29 cellular contexts compared by ENCODE assay signal in the genomic region with DNA sequence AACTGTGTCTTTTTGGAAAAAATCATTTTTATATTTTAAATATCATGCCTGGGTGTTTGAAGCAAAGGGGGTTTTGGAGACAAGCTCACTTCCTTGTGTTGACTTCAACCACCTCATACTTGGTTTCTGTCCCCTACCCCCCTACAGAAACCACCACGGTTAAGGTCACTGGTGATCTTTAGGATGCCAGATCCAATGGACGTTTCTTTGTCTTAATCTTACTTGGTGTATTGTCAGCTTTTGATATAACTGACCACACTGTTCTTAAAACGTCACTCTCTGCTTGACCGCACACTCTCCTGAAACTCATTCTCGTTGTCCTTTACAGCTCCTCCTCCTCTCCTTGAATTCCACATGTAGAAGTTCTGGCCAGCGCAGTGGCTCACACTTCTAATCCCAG. TPM values are rescaled to one million over a fixed set of nuclear protein-coding genes. Genes with fewer than 3 reads are reported as not detected.
DNase-seq lines count a peak whose midpoint lies in the region; ATAC-seq and TF ChIP-seq lines count a peak whose summit lies in the region.
"Had no signal": no experiment of that assay in that cellular context is flagged by ENCODE, and none has a peak within 500 bp of the region (broad histone marks: within the 10 kb centered on the region; RNA-seq: fewer than 3 reads in every experiment).

No MANE protein-coding gene starts in this region.

- no peak for TF ChIP-seq CTCF in OCI-LY7 (conservative IDR thresholded peaks at IDR 0.05; ENCODE audit: low read length)
- no peak for TF ChIP-seq CTCF in lower lobe of right lung (IDR thresholded peaks at IDR 0.05)

- H3K4me1 ChIP-seq in OCI-LY7 (ENCODE audit: insufficient read depth, low read length, poor library complexity, severe bottlenecking) (peaks cover 35% of the 10 kb centered on the region), lower lobe of right lung (peaks cover 14% of the 10 kb centered on the region)
- H3K4me1 ChIP-seq: gastrocnemius medialis, psoas muscle, vagina had no signal

- H3K9me2 ChIP-seq in OCI-LY7 (ENCODE audit: insufficient read depth, low read length): no peaks in the 10 kb centered on the region

- H3K4me2 ChIP-seq in OCI-LY7 (ENCODE audit: low read length): no peak overlapping the region

- H3K79me2 ChIP-seq in OCI-LY7 (ENCODE audit: insufficient read depth, low read depth, low read length): no peaks in the 10 kb centered on the region

- H3K9me3 ChIP-seq in OCI-LY7 (ENCODE audit: low read length): peaks cover 9% of the 10 kb centered on the region; the same call in 1 of the 2 replicates
- H3K9me3 ChIP-seq in lower lobe of right lung: no peaks in the 10 kb centered on the region
- H3K9me3 ChIP-seq: gastrocnemius medialis, thoracic aorta, vagina had no signal

- H3K36me3 ChIP-seq in OCI-LY7 (ENCODE audit: insufficient read depth, low read length) (no peaks in the 10 kb centered on the region; the same call in 1 of the 2 replicates), lower lobe of right lung (no peaks in the 10 kb centered on the region)
- H3K36me3 ChIP-seq: gastrocnemius medialis, thoracic aorta, vagina had no signal

- intact Hi-C loops in OCI-LY7 (cut with micrococcal nuclease; ENCODE audit: unreplicated experiment) (no loop called here), lower lobe of right lung (cut with DNase I) (no loop called here)

- H3K4me3 Mint-ChIP-seq in stimulated activated naive B cell treated with anti-CD40 and anti-IgM and Interleukin-4, amounts not matched to agents 10 μg/mL and 1 μg/mL and 100 μg/mL, for 72 hours: peak overlapping the region in 1 of 2 donors; percentile 60
- H3K4me3 Mint-ChIP-seq: activated naive CD8-positive, alpha-beta T cell treated with anti-CD3 and anti-CD28 coated beads, Interleukin-2, amount 10 ng/mL, durations not matched to agents 7 days and 5 days had no signal

- H3K27ac ChIP-seq in OCI-LY7 (ENCODE audit: low read depth, low read length, poor library complexity, severe bottlenecking) (no peak overlapping the region), lower lobe of right lung (no peak overlapping the region)
- H3K27ac ChIP-seq: gastrocnemius medialis, psoas muscle, SK-N-MC, thoracic aorta, vagina had no signal

- no peaks in the 10 kb centered on the region for H3K27me3 Mint-ChIP-seq in stimulated activated naive B cell treated with anti-CD40 and anti-IgM and Interleukin-4, amounts not matched to agents 10 μg/mL and 1 μg/mL and 100 μg/mL, for 72 hours

- peaks cover 38 to 78% of the 10 kb centered on the region in 2 donors for H3K4me1 Mint-ChIP-seq in stimulated activated naive B cell treated with anti-CD40 and anti-IgM and Interleukin-4, amounts not matched to agents 10 μg/mL and 1 μg/mL and 100 μg/mL, for 72 hours
- H3K4me1 Mint-ChIP-seq: activated naive CD8-positive, alpha-beta T cell treated with anti-CD3 and anti-CD28 coated beads, Interleukin-2, amount 10 ng/mL, durations not matched to agents 7 days and 5 days had no signal

- DNase-seq in OCI-LY7 (ENCODE audit: low spot score): no peak
- DNase-seq in stimulated activated naive B cell treated with anti-CD40 and anti-IgM and Interleukin-4, amounts not matched to agents 10 μg/mL and 1 μg/mL and 100 μg/mL, for 72 hours: peak; percentile 62
- no peak for DNase-seq in lower lobe of right lung
- no peak for DNase-seq in cerebellar cortex (ENCODE audit: low spot score)
- DNase-seq in UCSD-AML1 (lab: John Stamatoyannopoulos, UW; ENCODE audit: unreplicated experiment): no peak
- no peak for DNase-seq in RPMI8226
- DNase-seq: activated CD4-positive, alpha-beta T cell treated with anti-CD3 and anti-CD28 coated beads for 1 hour; activated naive CD8-positive, alpha-beta T cell treated with anti-CD3 and anti-CD28 coated beads, Interleukin-2, amount 10 ng/mL, durations not matched to agents 7 days and 5 days; activated T-cell treated with anti-CD3 and anti-CD28 coated beads for 4 hours; C1 segment of cervical spinal cord; COR-L47; DMS79; gastrocnemius medialis; GF-D8; hippocampal formation; MV-4-11; NCI-H1436 treated with DMSO at 0.1 percent for 48 hours; NCI-H774; OCI-M1; psoas muscle; stimulated activated CD4-positive, alpha-beta T cell treated with anti-CD3 and anti-CD28 coated beads, Interleukin-15, amount 100 ng/mL, for 24 hours; stimulated activated naive CD8-positive, alpha-beta T cell treated with anti-CD3 and anti-CD28 coated beads, Interleukin-15, Interleukin-2, amounts not matched to agents 100 U/mL and 50 U/mL, for 24 hours had no signal

- no peaks in the 10 kb centered on the region for H3K9me3 Mint-ChIP-seq in stimulated activated naive B cell treated with anti-CD40 and anti-IgM and Interleukin-4, amounts not matched to agents 10 μg/mL and 1 μg/mL and 100 μg/mL, for 72 hours

- H3K36me3 Mint-ChIP-seq in stimulated activated naive B cell treated with anti-CD40 and anti-IgM and Interleukin-4, amounts not matched to agents 10 μg/mL and 1 μg/mL and 100 μg/mL, for 72 hours: peaks cover 0 to 8% of the 10 kb centered on the region in 2 donors
- H3K36me3 Mint-ChIP-seq: activated naive CD8-positive, alpha-beta T cell treated with anti-CD3 and anti-CD28 coated beads, Interleukin-2, amount 10 ng/mL, durations not matched to agents 7 days and 5 days had no signal

- H4K20me1 ChIP-seq in OCI-LY7 (ENCODE audit: insufficient read depth, low read length): no peaks in the 10 kb centered on the region

- POLR2A ChIA-PET in OCI-LY7 (lab: Charles Lee): interaction anchor here (0.6 to 2.0 kb wide), 11 partner anchors 9 to 108 kb away, joined by 3 to 28 read pairs (median 3); no protein-coding TSS in a partner anchor

- H3K27me3 ChIP-seq in lower lobe of right lung (ENCODE audit: low read depth): no peaks in the 10 kb centered on the region
- H3K27me3 ChIP-seq: gastrocnemius medialis, vagina had no signal

- CTCF ChIA-PET in OCI-LY7 (lab: Charles Lee; ENCODE audit: unreplicated experiment): no interaction called here

- peak; percentile 82 for ATAC-seq in GM18511 (IDR thresholded peaks at IDR 0.05; ENCODE audit: unreplicated experiment)
- peak; percentile 58 for ATAC-seq in GM21447 (IDR thresholded peaks at IDR 0.05; ENCODE audit: unreplicated experiment)
- ATAC-seq in stimulated activated naive B cell treated with anti-CD40 and anti-IgM and Interleukin-4, amounts not matched to agents 10 μg/mL and 1 μg/mL and 100 μg/mL, for 72 hours (replicated peaks): peak; percentile 94 to 95
- ATAC-seq in lower lobe of right lung: no peak
- ATAC-seq: gastrocnemius medialis; HepG2; left lobe of liver; psoas muscle; stimulated activated naive CD8-positive, alpha-beta T cell treated with anti-CD3 and anti-CD28 coated beads, Interleukin-15, Interleukin-2, amounts not matched to agents 100 U/mL and 50 U/mL, for 24 hours had no signal

- peak overlapping the region; percentile 7; the same call in 1 of the 2 replicates for H2AFZ ChIP-seq in OCI-LY7 (ENCODE audit: low read length)

- H3K4me3 ChIP-seq in OCI-LY7 (ENCODE audit: low read depth, low read length, poor library complexity, severe bottlenecking) (no peak overlapping the region), lower lobe of right lung (no peak overlapping the region)
- H3K4me3 ChIP-seq: gastrocnemius medialis, psoas muscle, SK-N-MC, thoracic aorta, vagina had no signal

- H3K27ac Mint-ChIP-seq in stimulated activated naive B cell treated with anti-CD40 and anti-IgM and Interleukin-4, amounts not matched to agents 10 μg/mL and 1 μg/mL and 100 μg/mL, for 72 hours: peak overlapping the region; percentile 85
- H3K27ac Mint-ChIP-seq: activated naive CD8-positive, alpha-beta T cell treated with anti-CD3 and anti-CD28 coated beads, Interleukin-2, amount 10 ng/mL, durations not matched to agents 7 days and 5 days had no signal

- BruUV-seq in OCI-LY7 (replicated peaks; lab: Mats Ljungman, UMichigan): no TSS peak

RNA-seq across cellular contexts. Expression of a gene that starts 34.8 kb away (rescaled TPM):
- 37.5 and 44.4 TPM in 2 replicates for total RNA-seq in OCI-LY7 (2014; rRNA removed; shearing (Covaris generic))
- total RNA-seq in OCI-LY7 (2022): 91.9 and 110 TPM in 2 replicates
- 50.1 TPM for total RNA-seq in lower lobe of right lung

RNA-seq across cellular contexts. Expression of a gene that starts 55.6 kb away (rescaled TPM):
- 141 and 147 TPM in 2 replicates for total RNA-seq in OCI-LY7 (2014; rRNA removed; shearing (Covaris generic))
- 216 and 237 TPM in 2 replicates for total RNA-seq in OCI-LY7 (2022)
- total RNA-seq in lower lobe of right lung: 12.4 TPM

Comparison
In these comparisons a context has a peak if more than half of its experiments do, and no peak if none do; other contexts are left out.
1. ATAC-seq: peak in GM18511 (single experiment), GM21447 (single experiment) and stimulated activated naive B cell treated with anti-CD40 and anti-IgM and Interleukin-4, amounts not matched to agents 10 μg/mL and 1 μg/mL and 100 μg/mL, for 72 hours (2 of 2); none in lower lobe of right lung (0 of 2).
2. RNA of a gene that starts 55.6 kb away (total RNA-seq): 141 to 237 TPM in OCI-LY7; 12.4 TPM in lower lobe of right lung (single experiment); every median in the first group is over 10 times any median in the second.